15 cellular contexts compared by ENCODE assay signal in genomic region chr6:130676773-130677144, GRCh38.
"Had no signal": no experiment of that assay in that cellular context is flagged by ENCODE, and none has a peak within 500 bp of the region (broad histone marks: within the 10 kb centered on the region; RNA-seq: fewer than 3 reads in every experiment).

No MANE protein-coding gene starts in this region.

- H3K27me3 ChIP-seq: colonic mucosa, heart left ventricle, sigmoid colon, thyroid gland, upper lobe of left lung had no signal

- ATAC-seq: naive thymus-derived CD4-positive, alpha-beta T cell had no signal

- DNase-seq: cerebellar nuclear complex; colonic mucosa; dermis blood vessel endothelial cell; foreskin melanocyte; hippocampal formation; kidney glomerular epithelial cell; naive thymus-derived CD4-positive, alpha-beta T cell; posterior cingulate gyrus; stimulated activated CD4-positive, alpha-beta T cell treated with anti-CD3 and anti-CD28 coated beads, Interleukin-12 subunit alpha, Interleukin-12 subunit beta, amount 100 ng/mL, for 4 hours; stimulated activated naive CD4-positive, alpha-beta T cell treated with Interleukin-2 at 50 U/mL for 16 hours; thyroid gland; upper lobe of left lung had no signal

- H3K9me3 ChIP-seq: colonic mucosa, thyroid gland had no signal

- H3K4me3 ChIP-seq: colonic mucosa, heart left ventricle, sigmoid colon, skin epidermis, thyroid gland, upper lobe of left lung had no signal

- H3K27ac ChIP-seq: colonic mucosa, sigmoid colon, thyroid gland, upper lobe of left lung had no signal

- H3K36me3 ChIP-seq: colonic mucosa, heart left ventricle, sigmoid colon, thyroid gland, upper lobe of left lung had no signal

- H3K27me3 Mint-ChIP-seq: naive thymus-derived CD4-positive, alpha-beta T cell had no signal

- H3K4me1 ChIP-seq: colonic mucosa, thyroid gland, upper lobe of left lung had no signal
